Comparison of ENCODE assay signal across 8 cellular contexts in the genomic region with DNA sequence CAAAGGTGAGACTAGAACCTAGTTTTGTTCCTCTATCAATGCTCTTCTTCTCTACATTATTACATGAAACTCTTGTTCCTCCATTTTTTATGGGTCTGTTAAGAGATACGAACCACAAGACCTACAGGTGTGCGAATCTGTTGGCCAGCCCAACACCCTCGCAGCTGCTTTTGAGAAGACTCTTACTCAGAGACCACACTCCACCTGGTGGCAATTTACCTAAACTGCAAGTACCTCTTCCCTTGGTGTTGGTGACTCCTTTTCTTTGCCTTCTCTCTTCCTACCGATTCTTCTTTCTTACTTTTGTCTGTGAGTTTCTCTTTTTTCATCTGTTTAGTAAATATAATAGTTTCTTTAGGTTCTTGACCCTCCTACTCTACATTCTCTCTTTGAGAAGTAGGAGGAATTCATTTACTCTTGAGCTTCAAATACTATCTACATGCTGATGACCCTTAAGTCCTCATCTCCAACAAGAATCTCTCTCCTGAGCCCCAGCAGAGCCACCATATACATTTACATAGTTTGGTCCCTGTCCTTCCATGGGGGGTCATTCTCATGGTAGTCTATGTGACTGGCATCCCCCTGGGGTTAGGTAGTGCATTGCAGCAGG.
DNase-seq lines count a peak whose midpoint lies in the region; ATAC-seq and TF ChIP-seq lines count a peak whose summit lies in the region.

No MANE protein-coding gene starts in this region.

- no peaks in the 10 kb centered on the region for H3K36me3 Mint-ChIP-seq in glutamatergic neuron (ENCODE audit: unreplicated experiment)

- H3K27ac ChIP-seq in RWPE1 = no peak overlapping the region

- CTCF ChIA-PET in RWPE1 (lab: Yijun Ruan, JAX) = interaction anchor here (0.7 to 1.0 kb wide), 5 partner anchors 10 to 395 kb away, joined by 3 to 5 read pairs (median 3); a partner anchor contains a TSS

- TF ChIP-seq CTCF in RWPE1 (conservative IDR thresholded peaks at IDR 0.05; ENCODE audit: low read depth) (peak; percentile 63), glutamatergic neuron (IDR thresholded peaks at IDR 0.05; ENCODE audit: partially characterized antibody, unreplicated experiment) (peak; percentile 83)

- DNase-seq in GDM1 (lab: John Stamatoyannopoulos, UW) = peak; percentile 39
- DNase-seq in KG1 (lab: John Stamatoyannopoulos, UW) = peak; percentile 65
- DNase-seq in RWPE1 (ENCODE audit: low spot score) = peak; percentile 41
- DNase-seq in activated effector memory CD4-positive, alpha-beta T cell treated with anti-CD3 and anti-CD28 coated beads, Interleukin-2, amount 50 U/mL, for 16 hours = peak; percentile 69
- peak; percentile 47 for DNase-seq in glutamatergic neuron
- DNase-seq in putamen (ENCODE audit: low spot score) = peak; percentile 21
- no peak for DNase-seq in GF-D8 (lab: John Stamatoyannopoulos, UW)

- H3K27me3 Mint-ChIP-seq in glutamatergic neuron (ENCODE audit: unreplicated experiment) = peaks cover 6% of the 10 kb centered on the region

- ATAC-seq in GM21737 (IDR thresholded peaks at IDR 0.05; ENCODE audit: unreplicated experiment) = peak; percentile 80

- H3K9me3 Mint-ChIP-seq in glutamatergic neuron (ENCODE audit: unreplicated experiment) = peaks cover 1% of the 10 kb centered on the region

- POLR2A ChIA-PET in RWPE1 (lab: Yijun Ruan, JAX; ENCODE audit: low non-redundant PET) = no interaction called here

- H3K4me3 Mint-ChIP-seq in glutamatergic neuron (ENCODE audit: unreplicated experiment) = no peak overlapping the region

- H3K4me1 Mint-ChIP-seq in glutamatergic neuron (ENCODE audit: low read depth, unreplicated experiment) = peaks cover 11% of the 10 kb centered on the region

- no peak overlapping the region for H3K27ac Mint-ChIP-seq in glutamatergic neuron (ENCODE audit: unreplicated experiment)
